9 cellular contexts compared by ENCODE assay signal in genomic region chr22:46833228-46833627, GRCh38.
A peak's percentile ranks its signal among the peaks of the same experiment; 100 is the strongest.
DNase-seq lines count a peak whose midpoint lies in the region; ATAC-seq and TF ChIP-seq lines count a peak whose summit lies in the region.
"Had no signal": no experiment of that assay in that cellular context is flagged by ENCODE, and none has a peak within 500 bp of the region (broad histone marks: within the 10 kb centered on the region; RNA-seq: fewer than 3 reads in every experiment).

No MANE protein-coding gene starts in this region.

- H3K4me3 Mint-ChIP-seq in type B pancreatic cell = no peak overlapping the region

- peaks cover 22% of the 10 kb centered on the region for H3K9me3 Mint-ChIP-seq in type B pancreatic cell

- peaks cover 27% of the 10 kb centered on the region for H3K36me3 Mint-ChIP-seq in type B pancreatic cell

- peaks cover 28% of the 10 kb centered on the region for H3K4me1 Mint-ChIP-seq in type B pancreatic cell (ENCODE audit: unreplicated experiment)

- no peak overlapping the region for H3K27ac Mint-ChIP-seq in type B pancreatic cell

- H3K36me3 ChIP-seq in heart left ventricle = peaks cover 0 to 14% (median 0%) of the 10 kb centered on the region in 9 donors

- peaks cover 0 to 45% (median 25%) of the 10 kb centered on the region in 12 donors for H3K4me1 ChIP-seq in heart left ventricle

- peak in 1 of 4 donors; percentile 34 for ATAC-seq in heart left ventricle
- ATAC-seq in left cardiac atrium = no peak
- no peak for ATAC-seq in HG03469 (IDR thresholded peaks at IDR 0.05; ENCODE audit: unreplicated experiment)
- no peak for ATAC-seq in HG02852 (IDR thresholded peaks at IDR 0.05; ENCODE audit: unreplicated experiment)

- 68 to 70% (median 69%) methylated on average over 6 of the region's 6 CpGs for WGBS in heart left ventricle, 4 donors

- H3K9me3 ChIP-seq in heart left ventricle = peaks cover 0 to 24% (median 8%) of the 10 kb centered on the region in 12 donors

- no peak for DNase-seq in heart left ventricle
- DNase-seq in left cardiac atrium = no peak
- peak; percentile 41 for DNase-seq in iPS DF 4.7 (ENCODE audit: extremely low read depth, low spot score)
- DNase-seq in type B pancreatic cell (ENCODE audit: extremely low spot score, unreplicated experiment) = no peak
- no peak for DNase-seq in activated gamma-delta T cell (lab: John Stamatoyannopoulos, UW)
- DNase-seq: NCI-H1105 had no signal

- intact Hi-C loops in heart left ventricle (cut with DNase I) = no loop called here
- intact Hi-C loops in left cardiac atrium (cut with DNase I) = no loop called here

- H3K27me3 ChIP-seq in heart left ventricle = no peaks in the 10 kb centered on the region

- H3K4me3 ChIP-seq in heart left ventricle = no peak overlapping the region

- H3K27ac ChIP-seq in heart left ventricle (peak overlapping the region in 1 of 12 donors; percentile 60), VCaP (no peak overlapping the region)

- no peaks in the 10 kb centered on the region for H3K27me3 Mint-ChIP-seq in type B pancreatic cell

- TF ChIP-seq POLR2A in heart left ventricle (IDR thresholded peaks at IDR 0.05) = no peak

- TF ChIP-seq CTCF in heart left ventricle (IDR thresholded peaks at IDR 0.05) = peak in 8 of 12 donors; percentile 11 to 35 (median 22)
- TF ChIP-seq CTCF in VCaP (conservative IDR thresholded peaks at IDR 0.05) = peak; percentile 51
- peak; percentile 67 for TF ChIP-seq CTCF in type B pancreatic cell (conservative IDR thresholded peaks at IDR 0.05)
